9 cellular contexts compared by ENCODE assay signal in the genomic region with DNA sequence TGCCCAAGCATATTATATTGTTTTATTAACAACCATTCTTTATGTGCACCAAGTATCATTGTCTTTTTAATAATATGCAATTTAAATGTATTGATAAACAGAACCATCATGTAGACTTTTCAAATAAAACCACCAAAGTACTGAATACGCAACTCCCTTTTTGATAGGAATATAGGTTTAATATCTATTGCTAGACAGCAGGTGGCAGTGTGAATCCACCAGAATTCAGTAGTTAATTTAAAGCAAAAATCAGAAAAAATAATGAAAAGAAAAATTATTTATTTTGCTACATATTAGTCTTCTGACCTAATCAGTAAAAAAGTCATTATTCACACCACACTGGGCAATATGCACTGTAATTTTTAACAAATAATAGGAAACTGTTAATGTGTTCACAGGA.
A peak's percentile ranks its signal among the peaks of the same experiment; 100 is the strongest.
DNase-seq lines count a peak whose midpoint lies in the region; FAIRE-seq lines count a peak whose summit lies in the region.
"Had no signal": no experiment of that assay in that cellular context is flagged by ENCODE, and none has a peak within 500 bp of the region (broad histone marks: within the 10 kb centered on the region; RNA-seq: fewer than 3 reads in every experiment).

No MANE protein-coding gene starts in this region.

- no peaks in the 10 kb centered on the region for H3K27me3 Mint-ChIP-seq in CD8-positive, alpha-beta memory T cell

- no peak overlapping the region for H3K27ac Mint-ChIP-seq in CD8-positive, alpha-beta memory T cell

- CTCF ChIA-PET in CD8-positive, alpha-beta memory T cell (lab: Charles Lee), result no interaction called here

- H3K4me1 ChIP-seq in small intestine (ENCODE audit: control insufficient read depth in 2 of 2, insufficient read depth in 1 of 2, low read depth in 1 of 2, low read length in 1 of 2), result no peaks in the 10 kb centered on the region
- H3K4me1 ChIP-seq in CD8-positive, alpha-beta memory T cell (ENCODE audit: insufficient read depth, low read length), result no peaks in the 10 kb centered on the region

- H3K4me3 ChIP-seq in small intestine (ENCODE audit: low read depth in 1 of 2, low read length in 2 of 2) (no peak overlapping the region), MG63 (no peak overlapping the region)
- no peak overlapping the region for H3K4me3 ChIP-seq in CD8-positive, alpha-beta memory T cell (ENCODE audit: low read length)
- H3K4me3 ChIP-seq: skin epidermis had no signal

- no peak overlapping the region for H3K27ac ChIP-seq in small intestine (ENCODE audit: low read depth in 1 of 2, low read length in 1 of 2)
- no peak overlapping the region for H3K27ac ChIP-seq in CD8-positive, alpha-beta memory T cell (ENCODE audit: low read depth, low read length)
- H3K27ac ChIP-seq: skin epidermis had no signal

- POLR2A ChIA-PET in CD8-positive, alpha-beta memory T cell (lab: Charles Lee), result no interaction called here

- H3K27me3 ChIP-seq in small intestine (ENCODE audit: control insufficient read depth in 2 of 2, insufficient read depth in 2 of 2, low read length in 2 of 2) (no peaks in the 10 kb centered on the region), MG63 (no peaks in the 10 kb centered on the region; the same call in 1 of the 2 replicates)
- H3K27me3 ChIP-seq in CD8-positive, alpha-beta memory T cell (ENCODE audit: insufficient read depth, low read length, poor library complexity, severe bottlenecking), result no peaks in the 10 kb centered on the region

- H3K36me3 Mint-ChIP-seq in CD8-positive, alpha-beta memory T cell, result peaks cover 0 to 2% (median 0%) of the 10 kb centered on the region in 3 donors

- H3K36me3 ChIP-seq in small intestine (ENCODE audit: control insufficient read depth in 2 of 2, insufficient read depth in 2 of 2, low read length in 2 of 2), result no peaks in the 10 kb centered on the region
- H3K36me3 ChIP-seq in MG63, result no peaks in the 10 kb centered on the region
- no peaks in the 10 kb centered on the region for H3K36me3 ChIP-seq in CD8-positive, alpha-beta memory T cell (ENCODE audit: insufficient read depth, low read length)

- no peaks in the 10 kb centered on the region for H3K9me3 Mint-ChIP-seq in CD8-positive, alpha-beta memory T cell

- WGBS in small intestine, 3 donors, result 51 to 66% (median 65%) methylated on average over 1 of the region's 1 CpG

- FAIRE-seq in small intestine (lab: Jason Lieb, UNC), result peak; percentile 26

- no peaks in the 10 kb centered on the region for H3K4me1 Mint-ChIP-seq in CD8-positive, alpha-beta memory T cell

- no peak overlapping the region for H3K4me3 Mint-ChIP-seq in CD8-positive, alpha-beta memory T cell

- DNase-seq in NCI-H82 (lab: John Stamatoyannopoulos, UW) (peak; percentile 24), NCI-H82 treated with DMSO at 0.1 percent for 48 hours (lab: John Stamatoyannopoulos, UW; ENCODE audit: unreplicated experiment) (no peak), NCI-H446 (lab: John Stamatoyannopoulos, UW) (peak; percentile 14 to 46), dedifferentiated amniotic fluid mesenchymal stem cell (ENCODE audit: extremely low spot score) (peak; percentile 40), small intestine (no peak), MG63 (no peak)
- no peak for DNase-seq in CD8-positive, alpha-beta memory T cell
- DNase-seq in activated naive CD4-positive, alpha-beta T cell treated with anti-CD3 and anti-CD28 coated beads, Interleukin-2, amount 50 U/mL, for 16 hours, result no peak

- H3K9me3 ChIP-seq in small intestine (ENCODE audit: control insufficient read depth, low read depth) (no peaks in the 10 kb centered on the region), MG63 (no peaks in the 10 kb centered on the region)
- H3K9me3 ChIP-seq in CD8-positive, alpha-beta memory T cell (ENCODE audit: low read length), result no peaks in the 10 kb centered on the region

Comparison
In these comparisons a context has a peak if more than half of its experiments do, and no peak if none do; other contexts are left out.
1. DNase-seq: peak in NCI-H82 (single experiment), NCI-H446 (2 of 2) and dedifferentiated amniotic fluid mesenchymal stem cell (single experiment); none in NCI-H82 treated with DMSO at 0.1 percent for 48 hours (single experiment), small intestine (single experiment), MG63 (single experiment), CD8-positive, alpha-beta memory T cell (0 of 5) and activated naive CD4-positive, alpha-beta T cell treated with anti-CD3 and anti-CD28 coated beads, Interleukin-2, amount 50 U/mL, for 16 hours (single experiment).